ENCODE assay signal across 8 cellular contexts in the genomic region with DNA sequence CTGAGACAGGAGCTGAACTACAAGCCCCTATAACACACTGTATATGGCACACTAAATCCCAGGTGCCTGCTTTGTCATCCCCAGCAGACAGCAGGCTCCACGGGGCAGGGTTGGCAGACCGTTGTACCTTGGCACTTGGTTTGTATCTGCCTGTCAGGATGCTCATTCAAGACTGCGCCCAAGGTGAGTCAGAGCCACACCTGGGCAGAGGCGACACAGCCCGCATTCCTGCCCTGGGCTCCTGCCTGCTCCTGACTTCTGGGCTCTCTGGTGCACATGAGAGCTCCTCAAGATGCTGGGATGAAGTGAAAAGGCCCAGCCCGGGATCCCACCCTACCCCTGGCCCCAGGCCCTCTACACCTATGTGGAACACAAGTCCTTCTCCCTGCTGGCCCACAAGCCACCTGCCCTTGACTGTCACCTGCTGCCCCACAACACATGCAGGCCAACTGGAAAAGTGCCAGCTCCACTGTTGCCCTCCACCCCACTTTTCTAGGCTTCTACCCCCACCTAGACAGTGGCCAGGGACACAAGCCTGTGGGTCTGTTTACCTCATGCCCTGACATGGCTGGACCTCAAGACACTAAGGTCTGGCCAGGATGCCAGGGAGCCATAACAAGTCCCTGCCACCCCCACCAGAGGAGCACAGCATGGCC. TPM values are rescaled to one million over a fixed set of nuclear protein-coding genes. Genes with fewer than 3 reads are reported as not detected.
DNase-seq lines count a peak whose midpoint lies in the region; ATAC-seq and TF ChIP-seq lines count a peak whose summit lies in the region.

No MANE protein-coding gene starts in this region.

- H3K27ac ChIP-seq in right atrium auricular region = peak overlapping the region; percentile 76 to 89
- H3K27ac ChIP-seq in muscle layer of duodenum (ENCODE audit: low read length) = peak overlapping the region; percentile 76
- peak overlapping the region; percentile 89 to 92 for H3K27ac ChIP-seq in uterus

- POLR2A ChIA-PET in MCF 10A (lab: Yijun Ruan, JAX) = interaction anchor here (0.5 to 9.8 kb wide), 16 partner anchors 11 to 282 kb away, joined by 3 to 296 read pairs (median 4); a partner anchor contains a TSS

- H3K9me3 ChIP-seq in right atrium auricular region (no peaks in the 10 kb centered on the region), muscle layer of duodenum (ENCODE audit: control insufficient read depth in 1 of 2, low read length in 2 of 2) (no peaks in the 10 kb centered on the region), uterus (no peaks in the 10 kb centered on the region)

- H3K4me3 Mint-ChIP-seq in MCF 10A (ENCODE audit: unreplicated experiment) = peak overlapping the region; percentile 46

- no peaks in the 10 kb centered on the region for H3K9me3 Mint-ChIP-seq in MCF 10A (ENCODE audit: unreplicated experiment)

- peaks cover 0 to 99% of the 10 kb centered on the region in 2 donors for H3K4me1 ChIP-seq in right atrium auricular region
- peaks cover 80 to 99% of the 10 kb centered on the region in 2 donors for H3K4me1 ChIP-seq in muscle layer of duodenum (ENCODE audit: control insufficient read depth in 1 of 2, insufficient read depth in 2 of 2, low read length in 2 of 2)
- H3K4me1 ChIP-seq in uterus = peaks cover 58 to 64% of the 10 kb centered on the region in 2 donors

- H3K4me1 Mint-ChIP-seq in MCF 10A (ENCODE audit: insufficient read depth, unreplicated experiment) = peaks cover 74% of the 10 kb centered on the region

- no peak for ATAC-seq in HG02840 (IDR thresholded peaks at IDR 0.05; ENCODE audit: low FRiP score, unreplicated experiment)

- no peak for TF ChIP-seq POLR2A in uterus (IDR thresholded peaks at IDR 0.05)

- no peaks in the 10 kb centered on the region for H3K27me3 ChIP-seq in right atrium auricular region
- H3K27me3 ChIP-seq in muscle layer of duodenum (ENCODE audit: low read depth, low read length) = no peaks in the 10 kb centered on the region
- H3K27me3 ChIP-seq in uterus = no peaks in the 10 kb centered on the region

- CTCF ChIA-PET in MCF 10A (lab: Yijun Ruan, JAX) = interaction anchor here (0.6 to 3.6 kb wide), 8 partner anchors 10 to 57 kb away, joined by 3 to 27 read pairs (median 3); no protein-coding TSS in a partner anchor

- no peaks in the 10 kb centered on the region for H3K27me3 Mint-ChIP-seq in MCF 10A (ENCODE audit: insufficient read depth, unreplicated experiment)

- peaks cover 17% of the 10 kb centered on the region for H3K36me3 Mint-ChIP-seq in MCF 10A (ENCODE audit: insufficient read depth, unreplicated experiment)

- TF ChIP-seq CTCF in right atrium auricular region (IDR thresholded peaks at IDR 0.05) (no peak), MCF 10A (IDR thresholded peaks at IDR 0.05; ENCODE audit: unreplicated experiment) (no peak), uterus (IDR thresholded peaks at IDR 0.05) (no peak)

- H3K4me3 ChIP-seq in right atrium auricular region (no peak overlapping the region), muscle layer of duodenum (ENCODE audit: low read depth in 1 of 2, low read length in 2 of 2) (no peak overlapping the region), uterus (no peak overlapping the region)

- H3K36me3 ChIP-seq in right atrium auricular region (no peaks in the 10 kb centered on the region), muscle layer of duodenum (ENCODE audit: control insufficient read depth in 1 of 2, insufficient read depth in 2 of 2, low read length in 2 of 2) (no peaks in the 10 kb centered on the region), uterus (no peaks in the 10 kb centered on the region)

- DNase-seq in right atrium auricular region (ENCODE audit: low spot score) (no peak), cardiac septum (ENCODE audit: low spot score) (no peak), MCF 10A (ENCODE audit: unreplicated experiment) (peak; percentile 69), uterus (no peak), posterior vena cava (ENCODE audit: low spot score) (no peak), amniotic stem cell (lab: John Stamatoyannopoulos, UW) (no peak)

- peak overlapping the region; percentile 92 for H3K27ac Mint-ChIP-seq in MCF 10A (ENCODE audit: low read depth, unreplicated experiment)

- intact Hi-C loops in cardiac septum (cut with DNase I) (no loop called here), MCF 10A (cut with micrococcal nuclease) (loop anchor here (5.0 kb wide), 2 partner anchors 82 to 142 kb away; a partner anchor contains a TSS), uterus (cut with DNase I; ENCODE audit: low total_unique reads) (no loop called here), posterior vena cava (cut with DNase I) (no loop called here)

- no TSS peak for BruUV-seq in MCF 10A (replicated peaks; lab: Mats Ljungman, UMichigan)

RNA-seq across cellular contexts. Expression of a gene that starts 30.8 kb away (rescaled TPM):
- total RNA-seq in right atrium auricular region (10 to 100 TPM; 17.1 to 18.3 TPM), cardiac septum (45.9 TPM), MCF 10A (2022) (43.3 and 46.3 TPM in 2 replicates), uterus (10 to 100 TPM; 12.6 to 58.0 (median 39.4) TPM), posterior vena cava (10 to 100 TPM; 64.8 to 88.7 TPM)
